Comparison of ENCODE assay signal across 10 cellular contexts in the genomic region with DNA sequence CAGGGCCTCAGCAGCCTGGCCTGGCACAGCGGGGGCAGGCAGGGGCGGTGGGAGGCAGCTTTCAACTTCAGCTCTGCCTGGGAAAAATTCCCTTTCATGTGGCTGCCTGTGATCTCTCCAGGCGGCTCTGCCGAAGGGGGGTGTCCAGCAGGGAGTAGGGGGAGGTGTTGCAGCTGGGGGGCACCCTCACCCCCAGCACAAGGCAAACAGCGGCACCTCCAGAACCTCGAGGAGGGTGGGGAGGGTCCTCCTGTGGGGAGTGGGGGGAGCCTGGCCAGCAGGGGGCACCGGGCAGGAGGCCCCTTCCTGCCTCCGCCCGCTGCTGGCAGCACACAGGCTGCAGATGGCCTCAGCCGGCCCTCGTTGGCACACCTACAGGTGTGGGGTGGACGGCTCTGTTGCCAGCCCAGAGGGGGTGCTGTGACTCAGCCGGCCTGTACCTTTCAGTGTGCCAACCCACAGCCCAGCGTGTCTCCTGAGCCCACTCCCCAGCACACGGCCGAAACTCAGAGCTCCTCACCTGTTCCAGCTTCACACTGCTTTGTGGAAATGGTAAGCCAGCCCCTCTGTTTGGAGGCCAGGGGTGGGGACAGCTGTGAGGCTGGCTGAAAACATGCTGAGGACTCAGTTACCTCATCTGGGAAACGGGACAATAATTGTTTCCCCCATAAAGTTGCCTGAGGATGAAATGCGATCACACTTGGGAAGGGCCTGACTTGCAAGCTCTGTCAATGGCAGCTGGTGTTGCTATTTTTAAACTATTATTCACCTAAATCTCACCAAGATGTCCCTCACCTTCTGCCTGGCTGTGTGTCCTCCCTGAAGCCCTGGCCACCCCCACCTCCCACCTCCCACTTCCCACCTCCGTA. TPM values are rescaled to one million over a fixed set of nuclear protein-coding genes. Genes with fewer than 3 reads are reported as not detected.
A peak's percentile ranks its signal among the peaks of the same experiment; 100 is the strongest.
DNase-seq lines count a peak whose midpoint lies in the region; ATAC-seq and TF ChIP-seq lines count a peak whose summit lies in the region.
"Had no signal": no experiment of that assay in that cellular context is flagged by ENCODE, and none has a peak within 500 bp of the region (broad histone marks: within the 10 kb centered on the region; RNA-seq: fewer than 3 reads in every experiment).

No MANE protein-coding gene starts in this region.

- DNase-seq in Right ventricle myocardium inferior (ENCODE audit: missing footprints) (no peak), cardiac septum (ENCODE audit: low spot score) (no peak), astrocyte of the hippocampus (ENCODE audit: low read depth, low spot score) (peak; percentile 72), kidney epithelial cell (ENCODE audit: low read depth) (no peak), tibial nerve (ENCODE audit: low spot score in 2 of 2) (no peak), T-helper 2 cell (no peak), GF-D8 (lab: John Stamatoyannopoulos, UW) (no peak)
- no peak for DNase-seq in activated CD4-positive, CD25-positive, alpha-beta regulatory T cell (lab: John Stamatoyannopoulos, UW)
- DNase-seq: foreskin fibroblast, OCI-M1 had no signal

- H3K27me3 ChIP-seq in kidney epithelial cell (ENCODE audit: control insufficient read depth, insufficient read depth, low read length) (no peaks in the 10 kb centered on the region), tibial nerve (no peaks in the 10 kb centered on the region)

- peaks cover 0 to 96% (median 60%) of the 10 kb centered on the region in 4 donors for H3K4me1 ChIP-seq in tibial nerve

- TF ChIP-seq CTCF in kidney epithelial cell (IDR thresholded peaks at IDR 0.05; ENCODE audit: insufficient read depth, low read length, poor library complexity, severe bottlenecking) (peak; percentile 36), tibial nerve (IDR thresholded peaks at IDR 0.05) (no peak)

- intact Hi-C loops in Right ventricle myocardium inferior (cut with DNase I) (no loop called here), cardiac septum (cut with DNase I) (loop anchor here (5.0 kb wide), 1 partner anchor 33 kb away; no protein-coding TSS in a partner anchor)

- no peaks in the 10 kb centered on the region for H3K9me3 ChIP-seq in tibial nerve

- TF ChIP-seq EP300 in tibial nerve (IDR thresholded peaks at IDR 0.05): no peak

- H3K4me3 ChIP-seq in kidney epithelial cell (ENCODE audit: low read depth, low read length): no peak overlapping the region
- H3K4me3 ChIP-seq in tibial nerve: no peak overlapping the region

- 48 to 62% methylated on average over 11 to 16 of the region's 19 CpGs for WGBS in tibial nerve, 2 donors

- H3K36me3 ChIP-seq in kidney epithelial cell (ENCODE audit: control insufficient read depth, insufficient read depth, low read length) (peaks cover 2% of the 10 kb centered on the region), tibial nerve (peaks cover 0 to 33% (median 0%) of the 10 kb centered on the region in 3 donors)

- peak; percentile 57 for ATAC-seq in Right ventricle myocardium inferior

- peak overlapping the region; percentile 55 to 98 (median 80) for H3K27ac ChIP-seq in tibial nerve

- TF ChIP-seq POLR2A in tibial nerve (IDR thresholded peaks at IDR 0.05): no peak

RNA-seq across cellular contexts. Expression of gene CXXC5, which starts 37.0 kb away (rescaled TPM):
- total RNA-seq in Right ventricle myocardium inferior (74.1 TPM), cardiac septum (49.3 TPM), kidney epithelial cell (167 and 183 TPM in 2 replicates), tibial nerve (10 to 100 TPM; 45.0 to 80.4 (median 67.0) TPM)
